ENCODE assay signal across 1 cellular context in the genomic region with DNA sequence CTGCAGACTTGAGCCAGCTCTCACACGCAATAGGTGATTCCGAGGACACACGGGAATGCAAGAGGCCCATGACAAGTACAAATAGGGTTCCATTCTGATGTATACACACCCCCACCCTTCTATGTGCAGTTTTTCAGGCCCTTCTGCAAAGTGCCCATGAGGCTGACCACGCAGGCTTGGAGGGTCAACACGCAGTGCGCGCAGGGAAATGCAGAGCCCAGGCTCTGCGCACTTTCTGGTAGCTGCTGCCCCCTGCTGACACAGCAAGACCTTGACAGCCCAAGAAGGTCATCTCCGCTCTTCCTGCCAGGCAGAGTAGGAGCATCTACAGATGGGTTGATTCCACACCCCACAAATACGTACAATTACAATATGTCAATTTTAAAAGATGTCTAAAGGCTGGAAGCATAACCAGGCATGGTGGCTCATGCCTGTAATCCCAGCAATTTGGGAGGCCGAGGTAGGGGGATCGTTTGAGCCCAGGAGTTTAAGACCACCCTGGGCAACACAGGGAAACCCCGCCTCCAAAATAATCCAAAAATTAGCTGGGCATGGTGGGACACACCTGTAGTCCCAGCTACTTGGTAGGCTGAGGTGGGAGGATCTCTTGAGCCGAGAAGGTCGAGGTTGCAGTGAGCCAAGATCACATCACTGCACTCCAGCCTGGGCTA.
A peak's percentile ranks its signal among the peaks of the same experiment; 100 is the strongest.
TF ChIP-seq lines count a peak whose summit lies in the region.

No MANE protein-coding gene starts in this region.

TF ChIP-seq in HepG2, 621 proteins besides CTCF, POLR2A, EP300 and RAD21 (continued from another document):
- TF ChIP-seq, protein P1, sequence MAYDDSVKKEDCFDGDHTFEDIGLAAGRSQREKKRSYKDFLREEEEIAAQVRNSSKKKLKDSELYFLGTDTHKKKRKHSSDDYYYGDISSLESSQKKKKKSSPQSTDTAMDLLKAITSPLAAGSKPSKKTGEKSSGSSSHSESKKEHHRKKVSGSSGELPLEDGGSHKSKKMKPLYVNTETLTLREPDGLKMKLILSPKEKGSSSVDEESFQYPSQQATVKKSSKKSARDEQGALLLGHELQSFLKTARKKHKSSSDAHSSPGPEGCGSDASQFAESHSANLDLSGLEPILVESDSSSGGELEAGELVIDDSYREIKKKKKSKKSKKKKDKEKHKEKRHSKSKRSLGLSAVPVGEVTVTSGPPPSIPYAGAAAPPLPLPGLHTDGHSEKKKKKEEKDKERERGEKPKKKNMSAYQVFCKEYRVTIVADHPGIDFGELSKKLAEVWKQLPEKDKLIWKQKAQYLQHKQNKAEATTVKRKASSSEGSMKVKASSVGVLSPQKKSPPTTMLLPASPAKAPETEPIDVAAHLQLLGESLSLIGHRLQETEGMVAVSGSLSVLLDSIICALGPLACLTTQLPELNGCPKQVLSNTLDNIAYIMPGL (CRISPR knock-in tag; IDR thresholded peaks at IDR 0.05; ENCODE audit: borderline replicate concordance in 1 of 2, low read depth in 1 of 2): peak in 1 of 2 experiments; percentile 60; a peak in 1 of 4 replicates
- TF ChIP-seq CENPT (CRISPR knock-in tag; IDR thresholded peaks at IDR 0.05; ENCODE audit: low read depth): no peak
- TF ChIP-seq ATAD3A (CRISPR knock-in tag; IDR thresholded peaks at IDR 0.05): no peak
- TF ChIP-seq PPARG (CRISPR knock-in tag; conservative IDR thresholded peaks at IDR 0.05): no peak
- no peak for TF ChIP-seq ZNF34 (CRISPR knock-in tag; IDR thresholded peaks at IDR 0.05; ENCODE audit: borderline replicate concordance)
- no peak for TF ChIP-seq DMAP1 (CRISPR knock-in tag; IDR thresholded peaks at IDR 0.05)
- TF ChIP-seq SP1 (IDR thresholded peaks at IDR 0.05): no peak
- no peak for TF ChIP-seq SP1 (CRISPR knock-in tag; IDR thresholded peaks at IDR 0.05)
- TF ChIP-seq GABPA (IDR thresholded peaks at IDR 0.05; ENCODE audit: low read depth, low read length): no peak
- no peak for TF ChIP-seq GABPA (CRISPR knock-in tag; IDR thresholded peaks at IDR 0.05; ENCODE audit: low read depth)
- TF ChIP-seq, protein P2, sequence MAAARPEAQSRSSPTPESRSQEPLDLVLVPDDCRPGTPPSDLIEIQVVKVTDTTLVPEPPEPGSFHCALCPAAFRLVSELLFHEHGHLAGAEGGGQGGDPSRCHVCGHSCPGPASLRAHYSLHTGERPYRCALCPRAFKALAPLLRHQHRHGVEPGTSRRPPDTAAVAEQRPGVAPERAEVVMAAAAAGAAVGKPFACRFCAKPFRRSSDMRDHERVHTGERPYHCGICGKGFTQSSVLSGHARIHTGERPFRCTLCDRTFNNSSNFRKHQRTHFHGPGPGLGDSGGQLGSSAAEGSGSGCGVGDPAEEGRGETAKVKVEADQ (CRISPR knock-in tag; IDR thresholded peaks at IDR 0.05; ENCODE audit: borderline replicate concordance): no peak
- TF ChIP-seq ISX (CRISPR knock-in tag; conservative IDR thresholded peaks at IDR 0.05): no peak
- TF ChIP-seq, protein P3, sequence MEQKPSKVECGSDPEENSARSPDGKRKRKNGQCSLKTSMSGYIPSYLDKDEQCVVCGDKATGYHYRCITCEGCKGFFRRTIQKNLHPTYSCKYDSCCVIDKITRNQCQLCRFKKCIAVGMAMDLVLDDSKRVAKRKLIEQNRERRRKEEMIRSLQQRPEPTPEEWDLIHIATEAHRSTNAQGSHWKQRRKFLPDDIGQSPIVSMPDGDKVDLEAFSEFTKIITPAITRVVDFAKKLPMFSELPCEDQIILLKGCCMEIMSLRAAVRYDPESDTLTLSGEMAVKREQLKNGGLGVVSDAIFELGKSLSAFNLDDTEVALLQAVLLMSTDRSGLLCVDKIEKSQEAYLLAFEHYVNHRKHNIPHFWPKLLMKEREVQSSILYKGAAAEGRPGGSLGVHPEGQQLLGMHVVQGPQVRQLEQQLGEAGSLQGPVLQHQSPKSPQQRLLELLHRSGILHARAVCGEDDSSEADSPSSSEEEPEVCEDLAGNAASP (CRISPR knock-in tag; IDR thresholded peaks at IDR 0.05; ENCODE audit: borderline replicate concordance): no peak
- no peak for TF ChIP-seq ZNF724P (CRISPR knock-in tag; IDR thresholded peaks at IDR 0.05; ENCODE audit: borderline replicate concordance)
- no peak for TF ChIP-seq DR1 (CRISPR knock-in tag; IDR thresholded peaks at IDR 0.05)
- TF ChIP-seq ZNF746 (CRISPR knock-in tag; IDR thresholded peaks at IDR 0.05): no peak
TF ChIP-seq in HepG2: peak in this region for 31.
